In the genomic region with DNA sequence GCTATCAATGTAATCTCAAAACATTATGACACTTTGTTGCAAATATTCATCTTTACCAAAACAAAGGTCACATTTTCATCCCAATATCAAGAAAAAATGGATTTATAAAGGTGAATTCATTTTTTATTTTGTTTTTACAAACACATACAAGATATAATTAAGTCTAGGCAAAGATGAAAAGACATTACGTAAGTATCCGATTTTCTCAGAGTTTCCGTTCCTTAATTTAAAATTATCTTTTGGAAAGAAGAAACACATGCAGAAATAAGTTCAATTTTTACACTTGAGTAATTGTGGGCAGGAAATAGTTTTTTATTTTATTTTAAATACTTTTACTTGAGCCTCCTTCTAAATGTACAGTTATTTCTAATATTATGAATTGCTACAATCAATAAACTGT, we compare ENCODE assay signal across 10 cellular contexts. TPM values are rescaled to one million over a fixed set of nuclear protein-coding genes. Genes with fewer than 3 reads are reported as not detected.
A peak's percentile ranks its signal among the peaks of the same experiment; 100 is the strongest.
DNase-seq lines count a peak whose midpoint lies in the region; ATAC-seq and TF ChIP-seq lines count a peak whose summit lies in the region.
"Had no signal": no experiment of that assay in that cellular context is flagged by ENCODE, and none has a peak within 500 bp of the region (broad histone marks: within the 10 kb centered on the region; RNA-seq: fewer than 3 reads in every experiment).

No MANE protein-coding gene starts in this region.

- TF ChIP-seq CTCF in OCI-LY1 (IDR thresholded peaks at IDR 0.05; ENCODE audit: low read length) (no peak), epithelial cell of proximal tubule (conservative IDR thresholded peaks at IDR 0.05; ENCODE audit: low read depth, low read length) (no peak)

- no peaks in the 10 kb centered on the region for H3K9me2 ChIP-seq in OCI-LY1 (ENCODE audit: low read depth, low read length)

- no peaks in the 10 kb centered on the region for H3K9me3 Mint-ChIP-seq in activated naive CD4-positive, alpha-beta T cell treated with anti-CD3 and anti-CD28 coated beads, Interleukin-2, amount 50 U/mL, for 24 hours
- no peaks in the 10 kb centered on the region for H3K9me3 Mint-ChIP-seq in stimulated activated naive CD8-positive, alpha-beta T cell treated with anti-CD3 and anti-CD28 coated beads, Interleukin-15, amount 100 ng/mL, for 72 hours
- H3K9me3 Mint-ChIP-seq: H9 had no signal

- peaks cover 17% of the 10 kb centered on the region; the same call in 1 of the 2 replicates for H3K79me2 ChIP-seq in OCI-LY1 (ENCODE audit: insufficient read depth, low read length)

- DNase-seq in activated naive CD4-positive, alpha-beta T cell (lab: John Stamatoyannopoulos, UW): no peak
- DNase-seq in epithelial cell of proximal tubule (ENCODE audit: low read depth): no peak
- no peak for DNase-seq in stimulated activated naive CD8-positive, alpha-beta T cell treated with anti-CD3 and anti-CD28 coated beads, Interleukin-15, amount 100 ng/mL, for 72 hours
- no peak for DNase-seq in activated CD4-positive, CD25-positive, alpha-beta regulatory T cell treated with anti-CD3 and anti-CD28 coated beads, Interleukin-2, amount 50 U/mL, for 72 hours
- no peak for DNase-seq in DMS79 (lab: John Stamatoyannopoulos, UW)
- DNase-seq: H9, NCI-H446 treated with DMSO at 0.1 percent for 48 hours had no signal

- ATAC-seq in stimulated activated naive CD8-positive, alpha-beta T cell treated with anti-CD3 and anti-CD28 coated beads, Interleukin-15, amount 100 ng/mL, for 72 hours: no peak
- no peak for ATAC-seq in HG03378 (IDR thresholded peaks at IDR 0.05; ENCODE audit: unreplicated experiment)

- H3K9ac ChIP-seq in OCI-LY1 (ENCODE audit: low read length): peak overlapping the region; percentile 28

- H3K4me3 ChIP-seq in OCI-LY1 (ENCODE audit: low read depth, low read length, poor library complexity, severe bottlenecking) (no peak overlapping the region), epithelial cell of proximal tubule (ENCODE audit: low read depth, low read length) (peak overlapping the region; percentile 64)

- H3K36me3 Mint-ChIP-seq in activated naive CD4-positive, alpha-beta T cell treated with anti-CD3 and anti-CD28 coated beads, Interleukin-2, amount 50 U/mL, for 24 hours: no peaks in the 10 kb centered on the region

- no peak overlapping the region for H2AFZ ChIP-seq in OCI-LY1 (ENCODE audit: low read length)

- H3K4me2 ChIP-seq in OCI-LY1 (ENCODE audit: low read length): peak overlapping the region; percentile 44

- H3K36me3 ChIP-seq in OCI-LY1 (ENCODE audit: insufficient read depth, low read length): no peaks in the 10 kb centered on the region

- no peaks in the 10 kb centered on the region for H3K27me3 ChIP-seq in OCI-LY1 (ENCODE audit: insufficient read depth, low read length)

- H3K4me1 ChIP-seq in OCI-LY1 (ENCODE audit: insufficient read depth, low read length, severe bottlenecking): peaks cover 67% of the 10 kb centered on the region

- no peak overlapping the region for H3K4me3 Mint-ChIP-seq in activated naive CD4-positive, alpha-beta T cell treated with anti-CD3 and anti-CD28 coated beads, Interleukin-2, amount 50 U/mL, for 24 hours
- peak overlapping the region; percentile 64 to 79 for H3K4me3 Mint-ChIP-seq in stimulated activated naive CD8-positive, alpha-beta T cell treated with anti-CD3 and anti-CD28 coated beads, Interleukin-15, amount 100 ng/mL, for 72 hours
- H3K4me3 Mint-ChIP-seq: H9 had no signal

- peak overlapping the region; percentile 79 for H3K27ac ChIP-seq in OCI-LY1 (ENCODE audit: low read depth, low read length, poor library complexity, severe bottlenecking)

- H4K20me1 ChIP-seq in OCI-LY1 (ENCODE audit: insufficient read depth, low read length): no peaks in the 10 kb centered on the region

- peak overlapping the region; percentile 30 for H3K27ac Mint-ChIP-seq in activated naive CD4-positive, alpha-beta T cell treated with anti-CD3 and anti-CD28 coated beads, Interleukin-2, amount 50 U/mL, for 24 hours
- no peak overlapping the region for H3K27ac Mint-ChIP-seq in stimulated activated naive CD8-positive, alpha-beta T cell treated with anti-CD3 and anti-CD28 coated beads, Interleukin-15, amount 100 ng/mL, for 72 hours
- H3K27ac Mint-ChIP-seq: H9 had no signal

- H3K27me3 Mint-ChIP-seq in activated naive CD4-positive, alpha-beta T cell treated with anti-CD3 and anti-CD28 coated beads, Interleukin-2, amount 50 U/mL, for 24 hours: no peaks in the 10 kb centered on the region
- H3K27me3 Mint-ChIP-seq in stimulated activated naive CD8-positive, alpha-beta T cell treated with anti-CD3 and anti-CD28 coated beads, Interleukin-15, amount 100 ng/mL, for 72 hours: no peaks in the 10 kb centered on the region

- peaks cover 39% of the 10 kb centered on the region for H3K4me1 Mint-ChIP-seq in activated naive CD4-positive, alpha-beta T cell treated with anti-CD3 and anti-CD28 coated beads, Interleukin-2, amount 50 U/mL, for 24 hours
- peaks cover 25% of the 10 kb centered on the region for H3K4me1 Mint-ChIP-seq in stimulated activated naive CD8-positive, alpha-beta T cell treated with anti-CD3 and anti-CD28 coated beads, Interleukin-15, amount 100 ng/mL, for 72 hours

- H3F3A ChIP-seq in OCI-LY1 (ENCODE audit: insufficient read depth, low read length): no peaks in the 10 kb centered on the region; the same call in 1 of the 2 replicates

- H3K9me3 ChIP-seq in OCI-LY1 (ENCODE audit: low read length): no peaks in the 10 kb centered on the region

RNA-seq across cellular contexts. Expression of a gene that starts 24.6 kb away (rescaled TPM):
- total RNA-seq in epithelial cell of proximal tubule: 7.1 and 13.8 TPM in 2 replicates
